Comparison of ENCODE assay signal across 10 cellular contexts in genomic region chr1:76866566-76866965, GRCh38. TPM values are rescaled to one million over a fixed set of nuclear protein-coding genes. Genes with fewer than 3 reads are reported as not detected.
"Had no signal": no experiment of that assay in that cellular context is flagged by ENCODE, and none has a peak within 500 bp of the region (broad histone marks: within the 10 kb centered on the region; RNA-seq: fewer than 3 reads in every experiment).

No MANE protein-coding gene starts in this region.

- H3K9me3 Mint-ChIP-seq: activated T-cell treated with anti-CD3 and anti-CD28 coated beads, Interleukin-2, amount 50 U/mL, for 72 hours; endodermal cell had no signal

- FAIRE-seq: astrocyte had no signal

- H3K36me3 ChIP-seq: transverse colon had no signal

- ATAC-seq: activated T-cell treated with anti-CD3 and anti-CD28 coated beads, Interleukin-2, amount 50 U/mL, for 72 hours; left colon had no signal

- DNase-seq: activated CD4-positive, alpha-beta T cell treated with anti-CD3 and anti-CD28 coated beads for 1 hour; activated CD4-positive, alpha-beta T cell treated with anti-CD3 and anti-CD28 coated beads, Interleukin-2, amount 50 U/mL, for 48 hours; activated CD8-positive, alpha-beta memory T cell treated with anti-CD3 and anti-CD28 coated beads, Interleukin-2, amount 50 U/mL, for 4 hours; activated gamma-delta T cell treated with Interleukin-2 at 50 U/mL for 16 hours; endodermal cell; left colon; T-helper 2 cell; transverse colon had no signal

- H3K9me3 ChIP-seq: transverse colon had no signal

- H3K27ac Mint-ChIP-seq: activated T-cell treated with anti-CD3 and anti-CD28 coated beads, Interleukin-2, amount 50 U/mL, for 72 hours; endodermal cell had no signal

RNA-seq across cellular contexts. Expression of gene ST6GALNAC5, which starts 0.7 kb away (rescaled TPM):
- total RNA-seq: activated T-cell treated with anti-CD3 and anti-CD28 coated beads, Interleukin-2, amount 50 U/mL, for 72 hours had no signal
